Comparison of ENCODE assay signal across 9 cellular contexts in genomic region chr2:157628532-157629415, GRCh38. TPM values are rescaled to one million over a fixed set of nuclear protein-coding genes. Genes with fewer than 3 reads are reported as not detected.
DNase-seq lines count a peak whose midpoint lies in the region; ATAC-seq and TF ChIP-seq lines count a peak whose summit lies in the region.
"Had no signal": no experiment of that assay in that cellular context is flagged by ENCODE, and none has a peak within 500 bp of the region (broad histone marks: within the 10 kb centered on the region; RNA-seq: fewer than 3 reads in every experiment).

Gene ACVR1C, minus strand, starts transcription at chr2:157628864. Its CDS starts 220 bp downstream, at chr2:157628644.

- H3K27ac ChIP-seq in OCI-LY7 (ENCODE audit: low read depth, low read length, poor library complexity, severe bottlenecking): no peak within 1 kb of the TSS
- H3K27ac ChIP-seq: neutrophil had no signal

- no peaks in the 10 kb centered on the region for H3K4me1 ChIP-seq in OCI-LY7 (ENCODE audit: insufficient read depth, low read length, poor library complexity, severe bottlenecking)

- H3K4me3 ChIP-seq in OCI-LY7 (ENCODE audit: low read depth, low read length, poor library complexity, severe bottlenecking): no peak within 1 kb of the TSS

- ATAC-seq in GM19463 (IDR thresholded peaks at IDR 0.05; ENCODE audit: unreplicated experiment): peak; percentile 68
- ATAC-seq in naive thymus-derived CD8-positive, alpha-beta T cell: peak; percentile 84 to 85

- intact Hi-C loops in OCI-LY7 (cut with micrococcal nuclease; ENCODE audit: unreplicated experiment): no loop called here
- intact Hi-C loops in activated T-helper 2 cell treated with anti-CD3 and anti-CD28 coated beads, Interferon-gamma antibody, Interleukin-2, Interleukin-4, amounts not matched to agents 10 μg/mL and 5 μg/mL and 100 μg/mL, durations not matched to agents 14 hours and 24 hours and 36 hours (cut with micrococcal nuclease): loop anchor here (2.0 to 10.0 kb wide), 10 partner anchors 119 to 1296 kb away; partner anchors contain the start of genes ACVR1, CCDC148, NR4A2 and PKP4

- peak; percentile 37 for TF ChIP-seq CTCF in OCI-LY7 (conservative IDR thresholded peaks at IDR 0.05; ENCODE audit: low read length)

- H2AFZ ChIP-seq in OCI-LY7 (ENCODE audit: low read length): no peak within 1 kb of the TSS

- H3K27ac Mint-ChIP-seq in activated T-helper 2 cell treated with anti-CD3 and anti-CD28 coated beads, Interferon-gamma antibody, Interleukin-2, Interleukin-4, amounts not matched to agents 10 μg/mL and 5 μg/mL and 100 μg/mL, durations not matched to agents 14 hours and 24 hours and 36 hours: no peak within 1 kb of the TSS
- H3K27ac Mint-ChIP-seq in naive thymus-derived CD8-positive, alpha-beta T cell: peak within 1 kb of the TSS; percentile 79 to 93 (median 87)

- CTCF ChIA-PET in OCI-LY7 (lab: Charles Lee; ENCODE audit: unreplicated experiment): no interaction called here

- no peaks in the 10 kb centered on the region for H3K9me3 ChIP-seq in OCI-LY7 (ENCODE audit: low read length)
- H3K9me3 ChIP-seq: neutrophil had no signal

- H3K4me2 ChIP-seq in OCI-LY7 (ENCODE audit: low read length): no peak within 1 kb of the TSS

- DNase-seq in COLO668 (lab: John Stamatoyannopoulos, UW; ENCODE audit: unreplicated experiment) (peak; percentile 88), HK-2 (ENCODE audit: unreplicated experiment) (peak; percentile 69), OCI-LY7 (ENCODE audit: low spot score) (no peak), fibroblast of peridontal ligament (ENCODE audit: extremely low read depth) (peak; percentile 55)
- peak; percentile 65 for DNase-seq in activated T-helper 2 cell treated with anti-CD3 and anti-CD28 coated beads, Interferon-gamma antibody, Interleukin-2, Interleukin-4, amounts not matched to agents 10 μg/mL and 5 μg/mL and 100 μg/mL, durations not matched to agents 14 hours and 24 hours and 36 hours (ENCODE audit: low spot score)
- DNase-seq in naive thymus-derived CD8-positive, alpha-beta T cell: peak; percentile 56 to 83 (median 70)
- peak; percentile 63 for DNase-seq in stimulated activated naive CD4-positive, alpha-beta T cell treated with Interleukin-2 at 50 U/mL for 16 hours (lab: John Stamatoyannopoulos, UW)

- H3K27me3 Mint-ChIP-seq in activated T-helper 2 cell treated with anti-CD3 and anti-CD28 coated beads, Interferon-gamma antibody, Interleukin-2, Interleukin-4, amounts not matched to agents 10 μg/mL and 5 μg/mL and 100 μg/mL, durations not matched to agents 14 hours and 24 hours and 36 hours (ENCODE audit: low read depth): peaks cover 15% of the 10 kb centered on the region
- peaks cover 0 to 3% (median 0%) of the 10 kb centered on the region in 5 donors for H3K27me3 Mint-ChIP-seq in naive thymus-derived CD8-positive, alpha-beta T cell

- peaks cover 22% of the 10 kb centered on the region for H3K4me1 Mint-ChIP-seq in activated T-helper 2 cell treated with anti-CD3 and anti-CD28 coated beads, Interferon-gamma antibody, Interleukin-2, Interleukin-4, amounts not matched to agents 10 μg/mL and 5 μg/mL and 100 μg/mL, durations not matched to agents 14 hours and 24 hours and 36 hours (ENCODE audit: low read depth)
- H3K4me1 Mint-ChIP-seq in naive thymus-derived CD8-positive, alpha-beta T cell: peaks cover 13 to 43% (median 39%) of the 10 kb centered on the region in 4 donors

- H3K79me2 ChIP-seq in OCI-LY7 (ENCODE audit: insufficient read depth, low read depth, low read length): no peaks in the 10 kb centered on the region

- H3K4me3 Mint-ChIP-seq in activated T-helper 2 cell treated with anti-CD3 and anti-CD28 coated beads, Interferon-gamma antibody, Interleukin-2, Interleukin-4, amounts not matched to agents 10 μg/mL and 5 μg/mL and 100 μg/mL, durations not matched to agents 14 hours and 24 hours and 36 hours (ENCODE audit: low read depth): peak within 1 kb of the TSS; percentile 83
- H3K4me3 Mint-ChIP-seq in naive thymus-derived CD8-positive, alpha-beta T cell: peak within 1 kb of the TSS; percentile 88 to 98 (median 93)

- POLR2A ChIA-PET in OCI-LY7 (lab: Charles Lee): interaction anchor here (0.7 to 0.8 kb wide), 2 partner anchors 11 to 426 kb away, joined by 3 read pairs; no protein-coding TSS in a partner anchor
- POLR2A ChIA-PET in naive thymus-derived CD8-positive, alpha-beta T cell (lab: Charles Lee): interaction anchor here (0.6 to 2.1 kb wide), 5 partner anchors 31 to 265 kb away, joined by 3 to 9 read pairs (median 3); no protein-coding TSS in a partner anchor

- no peaks in the 10 kb centered on the region for H3K9me2 ChIP-seq in OCI-LY7 (ENCODE audit: insufficient read depth, low read length)

- no peaks in the 10 kb centered on the region for H3K9me3 Mint-ChIP-seq in activated T-helper 2 cell treated with anti-CD3 and anti-CD28 coated beads, Interferon-gamma antibody, Interleukin-2, Interleukin-4, amounts not matched to agents 10 μg/mL and 5 μg/mL and 100 μg/mL, durations not matched to agents 14 hours and 24 hours and 36 hours
- no peaks in the 10 kb centered on the region for H3K9me3 Mint-ChIP-seq in naive thymus-derived CD8-positive, alpha-beta T cell

- H4K20me1 ChIP-seq in OCI-LY7 (ENCODE audit: insufficient read depth, low read length): no peaks in the 10 kb centered on the region

- H3K36me3 ChIP-seq in OCI-LY7 (ENCODE audit: insufficient read depth, low read length): no peaks in the 10 kb centered on the region
- H3K36me3 ChIP-seq: neutrophil had no signal

- no TSS peak for BruUV-seq in OCI-LY7 (replicated peaks; lab: Mats Ljungman, UMichigan)

- H3K36me3 Mint-ChIP-seq in activated T-helper 2 cell treated with anti-CD3 and anti-CD28 coated beads, Interferon-gamma antibody, Interleukin-2, Interleukin-4, amounts not matched to agents 10 μg/mL and 5 μg/mL and 100 μg/mL, durations not matched to agents 14 hours and 24 hours and 36 hours (ENCODE audit: low read depth): no peaks in the 10 kb centered on the region
- no peaks in the 10 kb centered on the region for H3K36me3 Mint-ChIP-seq in naive thymus-derived CD8-positive, alpha-beta T cell

RNA-seq across cellular contexts. Expression of gene ACVR1C, which starts in this region (rescaled TPM):
- 0.03 TPM in 1 of 2 replicates, not detected in the other for total RNA-seq in OCI-LY7 (2014; rRNA removed; shearing (Covaris generic))
- total RNA-seq in OCI-LY7 (2022): not detected in 2 replicates
- total RNA-seq in activated T-helper 2 cell treated with anti-CD3 and anti-CD28 coated beads, Interferon-gamma antibody, Interleukin-2, Interleukin-4, amounts not matched to agents 10 μg/mL and 5 μg/mL and 100 μg/mL, durations not matched to agents 14 hours and 24 hours and 36 hours: 0.57 and 0.94 TPM in 2 replicates
- 1 to 10 TPM; 3.3 to 4.7 TPM for total RNA-seq in naive thymus-derived CD8-positive, alpha-beta T cell
- 1 to 10 TPM in 2 of 3 donors, under 1 TPM in 1; 0.67 to 1.9 (median 1.4) TPM for polyA plus RNA-seq in naive thymus-derived CD8-positive, alpha-beta T cell

Comparison
In these comparisons a context has a peak if more than half of its experiments do, and no peak if none do; other contexts are left out.
1. Peak in DNase-seq in activated T-helper 2 cell treated with anti-CD3 and anti-CD28 coated beads, Interferon-gamma antibody, Interleukin-2, Interleukin-4, amounts not matched to agents 10 μg/mL and 5 μg/mL and 100 μg/mL, durations not matched to agents 14 hours and 24 hours and 36 hours; RNA of the gene not detected or under 1 TPM.